In genomic region chr10:95445837-95446347, GRCh38 we compare ENCODE assay signal across 8 cellular contexts.
DNase-seq lines count a peak whose midpoint lies in the region; ATAC-seq and TF ChIP-seq lines count a peak whose summit lies in the region.

No MANE protein-coding gene starts in this region.

- TF ChIP-seq CTCF in dorsolateral prefrontal cortex (IDR thresholded peaks at IDR 0.05 in 54 of 56, conservative IDR thresholded peaks at IDR 0.05 in 2 of 56; ENCODE audit: low read depth in 1 of 56, partially characterized antibody in 56 of 56) (peak; percentile 47 to 89 (median 78)), lower lobe of right lung (IDR thresholded peaks at IDR 0.05) (peak; percentile 89)

- intact Hi-C loops in dorsolateral prefrontal cortex (cut with DNase I) (loop anchor here in 1 of 2 donors (5.0 kb wide), 1 partner anchor 66 kb away; no protein-coding TSS in a partner anchor), lower lobe of right lung (cut with DNase I) (no loop called here)

- DNase-seq in NCI-H1105 treated with DMSO at 0.1 percent for 48 hours (lab: John Stamatoyannopoulos, UW) (peak; percentile 43), NCI-H1105 (lab: John Stamatoyannopoulos, UW) (no peak), LHCN-M2 (ENCODE audit: low read depth) (peak; percentile 78), SKM-1 treated with dmso at 0.1 percent for 144 hours (lab: John Stamatoyannopoulos, UW; ENCODE audit: unreplicated experiment) (peak; percentile 62), dorsolateral prefrontal cortex (peak in 1 of 10 donors; percentile 61), lower lobe of right lung (peak; percentile 53), substantia nigra (lab: John Stamatoyannopoulos, UW) (peak in 21 of 49 donors; percentile 7 to 69 (median 28))

- H3K27me3 ChIP-seq in dorsolateral prefrontal cortex (peaks cover 0 to 4% (median 0%) of the 10 kb centered on the region in 45 donors), lower lobe of right lung (ENCODE audit: low read depth) (no peaks in the 10 kb centered on the region)

- H3K4me1 ChIP-seq in lower lobe of right lung = peaks cover 40% of the 10 kb centered on the region

- peak; percentile 55 for ATAC-seq in GM21515 (IDR thresholded peaks at IDR 0.05; ENCODE audit: unreplicated experiment)
- peak; percentile 89 to 94 for ATAC-seq in lower lobe of right lung

- no peaks in the 10 kb centered on the region for H3K36me3 ChIP-seq in lower lobe of right lung

- H3K27ac ChIP-seq in dorsolateral prefrontal cortex = peak overlapping the region in 57 of 59 donors; percentile 5 to 94 (median 76)
- peak overlapping the region; percentile 65 for H3K27ac ChIP-seq in lower lobe of right lung
- H3K27ac ChIP-seq in substantia nigra (ENCODE audit: low read depth, low read length, poor library complexity, severe bottlenecking) = peak overlapping the region; percentile 16

- H3K4me3 ChIP-seq in dorsolateral prefrontal cortex (no peak overlapping the region), lower lobe of right lung (no peak overlapping the region)

- H3K9me3 ChIP-seq in lower lobe of right lung = no peaks in the 10 kb centered on the region

Comparison
In these comparisons a context has a peak if more than half of its experiments do, and no peak if none do; other contexts are left out.
1. H3K27ac ChIP-seq: peak in every context shown above with its lines; median percentile 76 in dorsolateral prefrontal cortex; 65 in lower lobe of right lung; 16 in substantia nigra.